8 cellular contexts compared by ENCODE assay signal in genomic region chr3:195270350-195271115, GRCh38. TPM values are rescaled to one million over a fixed set of nuclear protein-coding genes. Genes with fewer than 3 reads are reported as not detected.
DNase-seq lines count a peak whose midpoint lies in the region; ATAC-seq and TF ChIP-seq lines count a peak whose summit lies in the region.

No MANE protein-coding gene starts in this region.

- no peak for TF ChIP-seq POLR2A in IMR-90 (IDR thresholded peaks at IDR 0.05; ENCODE audit: low read depth, low read length)

- peak overlapping the region; percentile 97 for H2AFZ ChIP-seq in IMR-90 (replicated peaks; ENCODE audit: low read length, poor library complexity)

- H3K9me3 ChIP-seq in IMR-90 (ENCODE audit: control insufficient read depth, insufficient read depth, low read length) (no peaks in the 10 kb centered on the region), Panc1 (ENCODE audit: control insufficient read depth, insufficient read depth, low read depth, low read length) (no peaks in the 10 kb centered on the region), right cardiac atrium (ENCODE audit: control insufficient read depth, low read length) (no peaks in the 10 kb centered on the region)

- POLR2A ChIA-PET in IMR-90 (lab: Charles Lee; ENCODE audit: unreplicated experiment) (interaction anchor here (1.2 kb wide), 1 partner anchor 180 kb away, joined by 3 read pairs; no protein-coding TSS in a partner anchor), Panc1 (lab: Charles Lee) (interaction anchor here (0.5 to 0.6 kb wide), 3 partner anchors 63 to 586 kb away, joined by 3 to 8 read pairs (median 5); no protein-coding TSS in a partner anchor)

- H3K14ac ChIP-seq in IMR-90 (replicated peaks; ENCODE audit: low read depth, low read length), result no peak overlapping the region

- peak overlapping the region; percentile 66 for H3K4ac ChIP-seq in IMR-90 (ENCODE audit: low read depth, low read length)

- peaks cover 2% of the 10 kb centered on the region for H3K36me3 ChIP-seq in GM06990 (ENCODE audit: control insufficient read depth, insufficient read depth, low read length)
- H3K36me3 ChIP-seq in IMR-90 (ENCODE audit: control insufficient read depth, insufficient read depth, low read length), result peaks cover 3% of the 10 kb centered on the region
- H3K36me3 ChIP-seq in Panc1 (ENCODE audit: control insufficient read depth, insufficient read depth, low read length), result peaks cover 3% of the 10 kb centered on the region; the same call in 1 of the 2 replicates

- H2AK5ac ChIP-seq in IMR-90 (ENCODE audit: low read depth, low read length), result peak overlapping the region; percentile 51; the same call in 1 of the 2 replicates

- peak overlapping the region; percentile 66 for H2BK5ac ChIP-seq in IMR-90 (ENCODE audit: low read depth, low read length, poor library complexity, severe bottlenecking)

- peak overlapping the region; percentile 96 for H2AK9ac ChIP-seq in IMR-90 (replicated peaks; ENCODE audit: low read depth, low read length, poor library complexity)

- H2BK20ac ChIP-seq in IMR-90 (ENCODE audit: low read depth, low read length), result no peak overlapping the region

- DNase-seq in GM06990 (ENCODE audit: extremely low read depth, insufficient read length), result peak; percentile 89
- peak; percentile 69 for DNase-seq in IMR-90
- DNase-seq in Panc1 (ENCODE audit: low read depth, low spot score), result no peak
- DNase-seq in activated naive CD8-positive, alpha-beta T cell treated with anti-CD3 and anti-CD28 coated beads, Interleukin-2, amount 50 U/mL, for 24 hours, result peak; percentile 73
- peak in 1 of 3 donors; percentile 74 for DNase-seq in right cardiac atrium
- DNase-seq in retina, result peak; percentile 87
- DNase-seq in SHP77 treated with DMSO at 0.1 percent for 48 hours (lab: John Stamatoyannopoulos, UW), result no peak

- intact Hi-C loops in IMR-90 (cut with micrococcal nuclease), result loop anchor here (1.0 to 2.0 kb wide), 3 partner anchors 172 to 252 kb away; partner anchors contain the start of gene ACAP2
- intact Hi-C loops in Panc1 (cut with micrococcal nuclease; ENCODE audit: unreplicated experiment), result loop anchor here (1.0 kb wide), 1 partner anchor 252 kb away; no protein-coding TSS in a partner anchor
- intact Hi-C loops in right cardiac atrium (cut with DNase I), result loop anchor here in 3 of 4 donors (2.0 kb wide), 1 partner anchor 252 kb away; no protein-coding TSS in a partner anchor

- peak overlapping the region; percentile 95 for H3K23ac ChIP-seq in IMR-90 (ENCODE audit: low read depth, low read length)

- H4K5ac ChIP-seq in IMR-90 (ENCODE audit: low read depth, low read length), result peak overlapping the region; percentile 50; the same call in 1 of the 2 replicates

- peaks cover 9% of the 10 kb centered on the region for H3K36me3 Mint-ChIP-seq in activated naive CD8-positive, alpha-beta T cell treated with anti-CD3 and anti-CD28 coated beads, Interleukin-2, amount 50 U/mL, for 24 hours (ENCODE audit: low read depth)

- peak overlapping the region; percentile 76 for H3K27ac Mint-ChIP-seq in activated naive CD8-positive, alpha-beta T cell treated with anti-CD3 and anti-CD28 coated beads, Interleukin-2, amount 50 U/mL, for 24 hours

- peak overlapping the region; percentile 86 for H3K4me3 Mint-ChIP-seq in activated naive CD8-positive, alpha-beta T cell treated with anti-CD3 and anti-CD28 coated beads, Interleukin-2, amount 50 U/mL, for 24 hours

- no peaks in the 10 kb centered on the region for H3K9me3 Mint-ChIP-seq in activated naive CD8-positive, alpha-beta T cell treated with anti-CD3 and anti-CD28 coated beads, Interleukin-2, amount 50 U/mL, for 24 hours

- TF ChIP-seq CTCF in GM06990 (IDR thresholded peaks at IDR 0.05; ENCODE audit: insufficient read depth, low read length, poor library complexity, severe bottlenecking) (peak; percentile 41), IMR-90 (conservative IDR thresholded peaks at IDR 0.05; ENCODE audit: low read depth, low read length) (peak; percentile 61), Panc1 (IDR thresholded peaks at IDR 0.05) (peak; percentile 73)

- in situ Hi-C loops in IMR-90 (cut with MboI; ENCODE audit: low sequenced_read_pairs) (loop anchor here (5.0 kb wide), 1 partner anchor 252 kb away; no protein-coding TSS in a partner anchor), Panc1 (cut with HindIII; ENCODE audit: low pct_unique_long_range_greater_than_20kb, low sequenced_read_pairs) (no loop called here)

- H3K4me1 ChIP-seq in IMR-90 (ENCODE audit: control insufficient read depth, insufficient read depth, low read length) (peaks cover 5% of the 10 kb centered on the region), Panc1 (ENCODE audit: control insufficient read depth, insufficient read depth, low read length) (peaks cover 19% of the 10 kb centered on the region), right cardiac atrium (ENCODE audit: control insufficient read depth, insufficient read depth, low read length) (peaks cover 5% of the 10 kb centered on the region)

- H3K4me3 ChIP-seq in GM06990 (replicated peaks; ENCODE audit: low read depth, low read length) (peak overlapping the region; percentile 85), IMR-90 (ENCODE audit: insufficient read depth, low read depth, low read length) (peak overlapping the region; percentile 93), Panc1 (ENCODE audit: low read depth in 2 of 2, low read length in 2 of 2) (peak overlapping the region; percentile 76 to 91), right cardiac atrium (ENCODE audit: low read length) (peak overlapping the region; percentile 82)

- peak overlapping the region; percentile 77 to 81; a peak in 3 of 4 replicates for H4K8ac ChIP-seq in IMR-90 (ENCODE audit: low read depth in 2 of 2, low read length in 2 of 2)

- H3K27me3 ChIP-seq in GM06990 (replicated peaks; ENCODE audit: control insufficient read depth, insufficient read depth, low read length), result no peaks in the 10 kb centered on the region
- no peaks in the 10 kb centered on the region for H3K27me3 ChIP-seq in IMR-90 (ENCODE audit: control insufficient read depth, insufficient read depth, low read length)
- H3K27me3 ChIP-seq in Panc1 (ENCODE audit: control insufficient read depth, insufficient read depth, low read length), result no peaks in the 10 kb centered on the region
- no peaks in the 10 kb centered on the region for H3K27me3 ChIP-seq in right cardiac atrium (ENCODE audit: control insufficient read depth, insufficient read depth)

- H2BK15ac ChIP-seq in IMR-90 (ENCODE audit: low read depth, low read length), result no peak overlapping the region

- peak overlapping the region; percentile 93 for H3K4me2 ChIP-seq in IMR-90 (ENCODE audit: low read depth, low read length)

- peak; percentile 21 for TF ChIP-seq RAD21 in IMR-90 (IDR thresholded peaks at IDR 0.05; ENCODE audit: low read length)

- H3K18ac ChIP-seq in IMR-90 (ENCODE audit: low read depth, low read length), result no peak overlapping the region

- peak overlapping the region; percentile 74 for H3K9ac ChIP-seq in IMR-90 (ENCODE audit: low read depth, low read length)

- H3K4me1 Mint-ChIP-seq in activated naive CD8-positive, alpha-beta T cell treated with anti-CD3 and anti-CD28 coated beads, Interleukin-2, amount 50 U/mL, for 24 hours, result peaks cover 25% of the 10 kb centered on the region

- dilution Hi-C loops in IMR-90 (cut with HindIII; ENCODE audit: low sequenced_read_pairs, unreplicated experiment), result no loop called here

- no peak overlapping the region for H3K56ac ChIP-seq in IMR-90 (ENCODE audit: extremely low read depth, insufficient read depth, low read length)

- peaks cover 11% of the 10 kb centered on the region for H4K20me1 ChIP-seq in IMR-90 (ENCODE audit: insufficient read depth, low read length)

- CTCF ChIA-PET in IMR-90 (lab: Yijun Ruan, JAX), result interaction anchor here (0.6 to 3.3 kb wide), 32 partner anchors 7 to 599 kb away, joined by 3 to 24 read pairs (median 4); partner anchors contain the start of gene LSG1
- CTCF ChIA-PET in Panc1 (lab: Charles Lee), result interaction anchor here (0.6 to 3.2 kb wide), 29 partner anchors 7 to 599 kb away, joined by 3 to 22 read pairs (median 4); partner anchors contain the start of genes ACAP2 and LSG1

- H3K27ac ChIP-seq in IMR-90 (ENCODE audit: insufficient read depth, low read length) (peak overlapping the region; percentile 86), Panc1 (ENCODE audit: low read length) (peak overlapping the region; percentile 67), right cardiac atrium (ENCODE audit: low read length) (peak overlapping the region; percentile 90)

- peaks cover 11% of the 10 kb centered on the region; the same call in 1 of the 2 replicates for H3K9me1 ChIP-seq in IMR-90 (ENCODE audit: insufficient read depth, low read length)

- H2BK120ac ChIP-seq in IMR-90 (ENCODE audit: low read depth, low read length), result no peak overlapping the region

- 0% methylated on average over 37 of the region's 84 CpGs; no CpG with 5 or more reads in 1 of the 2 experiments for WGBS in IMR-90 (ENCODE audit: extremely low coverage in 2 of 2, insufficient read length in 1 of 2), 2 experiments
- under 1% methylated on average over 84 of the region's 84 CpGs for WGBS in right cardiac atrium

- ATAC-seq in GM21723 (IDR thresholded peaks at IDR 0.05; ENCODE audit: unreplicated experiment) (peak; percentile 70), IMR-90 (ENCODE audit: low read depth) (peak; percentile 77), Panc1 (peak; percentile 83), right cardiac atrium (peak; percentile 76 to 78)
- peak; percentile 70 for ATAC-seq in activated naive CD8-positive, alpha-beta T cell treated with anti-CD3 and anti-CD28 coated beads, Interleukin-2, amount 50 U/mL, for 24 hours

- H4K91ac ChIP-seq in IMR-90 (ENCODE audit: insufficient read depth, low read depth, low read length), result 0 out of 2 replicates have a peak overlapping the region, but pooled peaks have one; percentile 45

- no TSS peak for BruUV-seq in IMR-90 (replicated peaks; lab: Mats Ljungman, UMichigan)
- BruUV-seq in Panc1 (replicated peaks; lab: Mats Ljungman, UMichigan), result no TSS peak

- H3K27me3 Mint-ChIP-seq in activated naive CD8-positive, alpha-beta T cell treated with anti-CD3 and anti-CD28 coated beads, Interleukin-2, amount 50 U/mL, for 24 hours, result no peaks in the 10 kb centered on the region

- peaks cover 20 to 40% of the 10 kb centered on the region in 2 experiments for H3K79me1 ChIP-seq in IMR-90 (ENCODE audit: low read depth in 1 of 2, low read length in 2 of 2)

TF ChIP-seq in IMR-90, 13 proteins besides CTCF, POLR2A, EP300 and RAD21 (continues in another document):
- TF ChIP-seq MXI1 (IDR thresholded peaks at IDR 0.05; ENCODE audit: borderline replicate concordance, low read depth, low read length) (no peak), FOS (IDR thresholded peaks at IDR 0.05; ENCODE audit: low read depth, low read length) (no peak), CEBPB (IDR thresholded peaks at IDR 0.05; ENCODE audit: low read depth, low read length) (no peak), NFE2L2 (IDR thresholded peaks at IDR 0.05; ENCODE audit: low read depth, low read length) (no peak), SMC3 (IDR thresholded peaks at IDR 0.05; ENCODE audit: low read depth, low read length) (peak; percentile 37)

RNA-seq across cellular contexts. Expression of gene XXYLT1, which starts 0.4 kb away (rescaled TPM):
- 13.1 and 14.7 TPM in 2 replicates for total RNA-seq in IMR-90 (2012; rRNA removed)
- 18.1 and 18.6 TPM in 2 replicates for polyA plus RNA-seq in IMR-90 (2012; rRNA removed)
- polyA plus RNA-seq in IMR-90 (2012; cell fraction: cytosol; rRNA removed), result 11.0 and 16.4 TPM in 2 replicates
- polyA plus RNA-seq in IMR-90 (2012; cell fraction: nucleus; rRNA removed; ENCODE audit: low replicate concordance), result 18.8 and 22.3 TPM in 2 replicates
- 26.0 TPM for total RNA-seq in Panc1 (2021; ENCODE audit: unreplicated experiment)
- 29.7 TPM for polyA plus RNA-seq in Panc1 (2012; ENCODE audit: insufficient read length)
- 1 to 10 TPM; 4.3 to 6.2 (median 4.9) TPM for total RNA-seq in right cardiac atrium
- 3.3 TPM for polyA plus RNA-seq in right cardiac atrium

Comparison
In these comparisons a context has a peak if more than half of its experiments do, and no peak if none do; other contexts are left out.
1. DNase-seq: peak in GM06990 (single experiment), IMR-90 (single experiment), activated naive CD8-positive, alpha-beta T cell treated with anti-CD3 and anti-CD28 coated beads, Interleukin-2, amount 50 U/mL, for 24 hours (single experiment) and retina (single experiment); none in Panc1 (single experiment) and SHP77 treated with DMSO at 0.1 percent for 48 hours (single experiment).
2. Peak in every context shown above with its lines, with median percentiles within 50 percentile points of each other: H3K4me3 ChIP-seq, CTCF ChIP-seq, ATAC-seq and H3K27ac ChIP-seq.